ENCODE assay signal across 8 cellular contexts in the genomic region with DNA sequence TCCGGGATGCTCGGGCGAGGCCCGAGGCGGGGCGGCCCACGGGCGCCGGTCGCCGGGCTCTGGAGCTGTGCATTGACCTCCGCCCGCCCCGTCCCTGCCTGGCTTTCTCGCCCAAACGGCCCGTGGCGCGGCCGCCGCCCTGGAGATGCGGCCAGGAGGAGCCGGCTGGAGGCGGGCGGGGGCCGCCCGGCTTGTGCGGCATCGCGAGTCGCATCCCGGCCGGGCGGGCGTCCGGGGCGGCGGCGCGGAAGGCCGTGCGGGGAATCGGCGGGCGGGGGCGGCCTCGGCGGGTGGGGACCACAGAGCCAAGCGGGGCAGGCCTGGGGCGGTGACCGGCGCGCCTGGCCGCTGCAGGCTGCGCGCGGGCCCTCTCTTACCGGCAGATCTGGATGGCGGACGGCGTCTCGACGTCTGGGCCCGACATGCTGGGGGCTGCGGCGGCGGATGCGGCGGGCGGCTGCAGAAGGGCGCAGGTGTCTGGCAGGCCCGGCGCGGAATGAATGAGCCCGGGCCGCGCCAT. TPM values are rescaled to one million over a fixed set of nuclear protein-coding genes. Genes with fewer than 3 reads are reported as not detected.
DNase-seq lines count a peak whose midpoint lies in the region; ATAC-seq and TF ChIP-seq lines count a peak whose summit lies in the region.

No MANE protein-coding gene starts in this region.

- H3K9me3 ChIP-seq in stomach, result no peaks in the 10 kb centered on the region

- H3K4me1 ChIP-seq in stomach, result peaks cover 14 to 20% (median 17%) of the 10 kb centered on the region in 4 donors

- DNase-seq in NCI-H748 (lab: John Stamatoyannopoulos, UW; ENCODE audit: unreplicated experiment) (peak; percentile 28), NCI-H748 treated with DMSO at 0.1 percent for 48 hours (lab: John Stamatoyannopoulos, UW) (no peak), stomach (no peak), NCI-H1092 treated with DMSO at 0.1 percent for 48 hours (lab: John Stamatoyannopoulos, UW) (no peak), T-helper 9 cell (no peak)
- peak; percentile 14 for DNase-seq in activated CD4-positive, alpha-beta memory T cell treated with anti-CD3 and anti-CD28 coated beads for 36 hours

- H3K27me3 Mint-ChIP-seq in activated CD4-positive, alpha-beta memory T cell treated with anti-CD3 and anti-CD28 coated beads for 36 hours, result no peaks in the 10 kb centered on the region

- 0 to 1% (median 0%) methylated on average over 35 to 77 of the region's 77 CpGs; no CpG with 5 or more reads in 1 of the 5 donors for WGBS in stomach, 5 donors

- TF ChIP-seq POLR2A in stomach (IDR thresholded peaks at IDR 0.05), result no peak

- H3K4me3 Mint-ChIP-seq in activated CD4-positive, alpha-beta memory T cell treated with anti-CD3 and anti-CD28 coated beads for 36 hours, result peak overlapping the region; percentile 84

- peak; percentile 20 for ATAC-seq in HG03039 (IDR thresholded peaks at IDR 0.05; ENCODE audit: unreplicated experiment)

- POLR2A ChIA-PET in activated CD4-positive, alpha-beta memory T cell treated with anti-CD3 and anti-CD28 coated beads for 36 hours (lab: Charles Lee), result interaction anchor here (1.2 to 4.6 kb wide), 7 partner anchors 31 to 193 kb away, joined by 3 to 34 read pairs (median 4); partner anchors contain the start of gene RPL22

- no peaks in the 10 kb centered on the region for H3K36me3 Mint-ChIP-seq in activated CD4-positive, alpha-beta memory T cell treated with anti-CD3 and anti-CD28 coated beads for 36 hours

- CTCF ChIA-PET in activated CD4-positive, alpha-beta memory T cell treated with anti-CD3 and anti-CD28 coated beads for 36 hours (lab: Charles Lee), result interaction anchor here (0.6 to 6.1 kb wide), 8 partner anchors 9 to 157 kb away, joined by 3 to 47 read pairs (median 5); partner anchors contain the start of gene ICMT

- no peak for TF ChIP-seq EP300 in stomach (IDR thresholded peaks at IDR 0.05)

- intact Hi-C loops in activated CD4-positive, alpha-beta memory T cell treated with anti-CD3 and anti-CD28 coated beads for 36 hours (cut with micrococcal nuclease), result loop anchor here (1.0 to 5.0 kb wide), 5 partner anchors 34 to 401 kb away; partner anchors contain the start of gene NPHP4
- intact Hi-C loops in stomach (cut with DNase I; ENCODE audit: low total_unique reads), result no loop called here

- no peaks in the 10 kb centered on the region for H3K9me3 Mint-ChIP-seq in activated CD4-positive, alpha-beta memory T cell treated with anti-CD3 and anti-CD28 coated beads for 36 hours

- no peaks in the 10 kb centered on the region for H3K27me3 ChIP-seq in stomach

- peaks cover 20% of the 10 kb centered on the region for H3K4me1 Mint-ChIP-seq in activated CD4-positive, alpha-beta memory T cell treated with anti-CD3 and anti-CD28 coated beads for 36 hours (ENCODE audit: low read depth)

- no peak for TF ChIP-seq CTCF in stomach (IDR thresholded peaks at IDR 0.05)

- H3K27ac ChIP-seq in stomach, result peak overlapping the region; percentile 66 to 99 (median 99)

- peak overlapping the region; percentile 62 for H3K4me3 ChIP-seq in iPS-11a (ENCODE audit: low read depth, low read length)
- H3K4me3 ChIP-seq in stomach, result peak overlapping the region; percentile 59 to 72 (median 64)

- peak overlapping the region; percentile 65 for H3K27ac Mint-ChIP-seq in activated CD4-positive, alpha-beta memory T cell treated with anti-CD3 and anti-CD28 coated beads for 36 hours

- H3K36me3 ChIP-seq in stomach, result no peaks in the 10 kb centered on the region

RNA-seq across cellular contexts. Expression of gene ACOT7, which starts 0.6 kb away (rescaled TPM):
- 10 to 100 TPM; 93.8 to 94.6 TPM for total RNA-seq in activated CD4-positive, alpha-beta memory T cell treated with anti-CD3 and anti-CD28 coated beads for 36 hours
- 10 to 100 TPM in 3 of 5 donors, 1 to 10 TPM in 1, not detected in 1; 9.4 to 69.8 (median 22.6) TPM for total RNA-seq in stomach
- 10 to 100 TPM; 17.7 to 26.3 (median 19.4) TPM for polyA plus RNA-seq in stomach

RNA-seq across cellular contexts. Expression of gene HES2, which starts 26.8 kb away (rescaled TPM):
- total RNA-seq in activated CD4-positive, alpha-beta memory T cell treated with anti-CD3 and anti-CD28 coated beads for 36 hours, result under 1 TPM in 1 of 2 experiments, not detected in 1; 0.07 TPM
- total RNA-seq in stomach, result 100 to 1,000 TPM in 1 of 5 donors, not detected in 4; 231 TPM
- polyA plus RNA-seq in stomach, result 10 to 100 TPM in 1 of 3 donors, not detected in 2; 18.4 TPM

RNA-seq across cellular contexts. Expression of gene ESPN, which starts 31.6 kb away (rescaled TPM):
- 1 to 10 TPM in 1 of 2 experiments, under 1 TPM in 1; 0.83 to 1.5 TPM for total RNA-seq in activated CD4-positive, alpha-beta memory T cell treated with anti-CD3 and anti-CD28 coated beads for 36 hours
- 10 to 100 TPM in 1 of 5 donors, 1 to 10 TPM in 2, not detected in 2; 1.8 to 68.4 (median 4.9) TPM for total RNA-seq in stomach
- 10 to 100 TPM in 1 of 3 donors, 1 to 10 TPM in 2; 1.5 to 18.0 (median 4.7) TPM for polyA plus RNA-seq in stomach

Comparison
In these comparisons a context has a peak if more than half of its experiments do, and no peak if none do; other contexts are left out.
1. DNase-seq: peak in NCI-H748 (single experiment) and activated CD4-positive, alpha-beta memory T cell treated with anti-CD3 and anti-CD28 coated beads for 36 hours (single experiment); none in NCI-H748 treated with DMSO at 0.1 percent for 48 hours (single experiment), stomach (single experiment), NCI-H1092 treated with DMSO at 0.1 percent for 48 hours (single experiment) and T-helper 9 cell (single experiment).